ENCODE assay signal across 10 cellular contexts in the genomic region with DNA sequence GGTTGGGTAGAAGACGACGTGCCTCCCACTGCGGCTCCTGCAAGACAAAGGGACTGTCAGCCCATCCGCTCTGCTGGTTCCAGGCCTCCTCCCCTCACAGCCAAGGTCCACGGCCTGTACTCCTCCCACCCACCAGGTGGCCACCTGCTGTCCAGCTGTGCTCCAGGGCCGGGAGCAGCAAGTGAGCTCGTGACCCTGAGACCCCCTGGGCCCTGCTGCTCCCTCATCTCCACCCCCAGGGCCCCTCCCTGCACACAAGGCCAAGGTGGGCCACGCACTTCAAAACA. TPM values are rescaled to one million over a fixed set of nuclear protein-coding genes. Genes with fewer than 3 reads are reported as not detected.
A peak's percentile ranks its signal among the peaks of the same experiment; 100 is the strongest.
DNase-seq lines count a peak whose midpoint lies in the region; ATAC-seq and TF ChIP-seq lines count a peak whose summit lies in the region.
"Had no signal": no experiment of that assay in that cellular context is flagged by ENCODE, and none has a peak within 500 bp of the region (broad histone marks: within the 10 kb centered on the region; RNA-seq: fewer than 3 reads in every experiment).

No MANE protein-coding gene starts in this region.

- H3K27me3 Mint-ChIP-seq in GM23338 (ENCODE audit: insufficient read depth, low read depth, poor library complexity) (peaks cover 34% of the 10 kb centered on the region), WTC11 (ENCODE audit: low read depth) (no peaks in the 10 kb centered on the region; the same call in none of the 2 replicates)
- H3K27me3 Mint-ChIP-seq: naive B cell had no signal

- no peak overlapping the region for H3K4me3 ChIP-seq in GM23338

- peaks cover 10% of the 10 kb centered on the region for H4K20me1 ChIP-seq in GM23338 (replicated peaks; ENCODE audit: insufficient read depth)

- POLR2A ChIA-PET in WTC11 (lab: Charles Lee), result no interaction called here

- no peak overlapping the region for H3K4me3 Mint-ChIP-seq in GM23338
- H3K4me3 Mint-ChIP-seq in WTC11, result no peak overlapping the region
- H3K4me3 Mint-ChIP-seq: naive B cell had no signal

- no peaks in the 10 kb centered on the region for H3K27me3 ChIP-seq in GM23338 (ENCODE audit: insufficient read depth)

- CTCF ChIA-PET in WTC11 (lab: Charles Lee), result interaction anchor here (1.0 to 2.1 kb wide), 6 partner anchors 19 to 181 kb away, joined by 3 to 8 read pairs (median 4); no protein-coding TSS in a partner anchor

- H3K27ac Mint-ChIP-seq in GM23338 (no peak overlapping the region), WTC11 (no peak overlapping the region)
- H3K27ac Mint-ChIP-seq: naive B cell had no signal

- peaks cover 16% of the 10 kb centered on the region; the same call in 1 of the 2 replicates for H3F3A ChIP-seq in GM23338 (replicated peaks; ENCODE audit: low read depth)

- H3K79me2 ChIP-seq in GM23338 (replicated peaks; ENCODE audit: insufficient read depth), result no peaks in the 10 kb centered on the region

- DNase-seq in GM23338 (ENCODE audit: low spot score) (peak; percentile 60), WTC11 (ENCODE audit: low spot score) (peak; percentile 38), left kidney (ENCODE audit: low read depth, low spot score) (peak; percentile 92), NCI-H82 (lab: John Stamatoyannopoulos, UW) (no peak), DMS153 (lab: John Stamatoyannopoulos, UW) (no peak)
- DNase-seq: activated CD8-positive, alpha-beta memory T cell treated with anti-CD3 and anti-CD28 coated beads, Interleukin-2, amount 50 U/mL, for 4 hours; anterior cingulate cortex; Kasumi-1; naive B cell had no signal

- no peak overlapping the region for H2AFZ ChIP-seq in GM23338

- ATAC-seq in GM23338 (peak; percentile 57), WTC11 (peak; percentile 25), GM18909 (IDR thresholded peaks at IDR 0.05; ENCODE audit: poor library complexity, unreplicated experiment) (no peak)

- TF ChIP-seq CTCF in GM23338 (conservative IDR thresholded peaks at IDR 0.05; ENCODE audit: low read depth in 2 of 2) (peak in 1 of 2 experiments; percentile 42; a peak in 3 of 4 replicates), WTC11 (IDR thresholded peaks at IDR 0.05) (no peak)

- H3K27ac ChIP-seq in GM23338 (ENCODE audit: low read depth), result no peak overlapping the region

- no peaks in the 10 kb centered on the region; the same call in 1 of the 2 replicates for H3K4me1 ChIP-seq in GM23338 (ENCODE audit: insufficient read depth)

- H3K9me2 ChIP-seq in GM23338 (ENCODE audit: insufficient read depth), result no peaks in the 10 kb centered on the region

- H3K36me3 Mint-ChIP-seq in GM23338 (ENCODE audit: low read depth) (peaks cover 8% of the 10 kb centered on the region), WTC11 (peaks cover 9% of the 10 kb centered on the region)

- H3K4me1 Mint-ChIP-seq in GM23338, result peaks cover 4% of the 10 kb centered on the region; the same call in 2 of the 3 replicates
- H3K4me1 Mint-ChIP-seq in WTC11, result no peaks in the 10 kb centered on the region

- no peak overlapping the region for H3K4me2 ChIP-seq in GM23338

- H3K9me3 Mint-ChIP-seq in GM23338 (no peaks in the 10 kb centered on the region), WTC11 (no peaks in the 10 kb centered on the region)
- H3K9me3 Mint-ChIP-seq: naive B cell had no signal

- H3K36me3 ChIP-seq in GM23338 (ENCODE audit: insufficient read depth), result no peaks in the 10 kb centered on the region

TF ChIP-seq in GM23338, 12 proteins besides CTCF, POLR2A, EP300 and RAD21 (continues in another document):
- TF ChIP-seq, protein P1, sequence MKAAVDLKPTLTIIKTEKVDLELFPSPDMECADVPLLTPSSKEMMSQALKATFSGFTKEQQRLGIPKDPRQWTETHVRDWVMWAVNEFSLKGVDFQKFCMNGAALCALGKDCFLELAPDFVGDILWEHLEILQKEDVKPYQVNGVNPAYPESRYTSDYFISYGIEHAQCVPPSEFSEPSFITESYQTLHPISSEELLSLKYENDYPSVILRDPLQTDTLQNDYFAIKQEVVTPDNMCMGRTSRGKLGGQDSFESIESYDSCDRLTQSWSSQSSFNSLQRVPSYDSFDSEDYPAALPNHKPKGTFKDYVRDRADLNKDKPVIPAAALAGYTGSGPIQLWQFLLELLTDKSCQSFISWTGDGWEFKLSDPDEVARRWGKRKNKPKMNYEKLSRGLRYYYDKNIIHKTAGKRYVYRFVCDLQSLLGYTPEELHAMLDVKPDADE (IDR thresholded peaks at IDR 0.05), result no peak
- TF ChIP-seq, protein P2, sequence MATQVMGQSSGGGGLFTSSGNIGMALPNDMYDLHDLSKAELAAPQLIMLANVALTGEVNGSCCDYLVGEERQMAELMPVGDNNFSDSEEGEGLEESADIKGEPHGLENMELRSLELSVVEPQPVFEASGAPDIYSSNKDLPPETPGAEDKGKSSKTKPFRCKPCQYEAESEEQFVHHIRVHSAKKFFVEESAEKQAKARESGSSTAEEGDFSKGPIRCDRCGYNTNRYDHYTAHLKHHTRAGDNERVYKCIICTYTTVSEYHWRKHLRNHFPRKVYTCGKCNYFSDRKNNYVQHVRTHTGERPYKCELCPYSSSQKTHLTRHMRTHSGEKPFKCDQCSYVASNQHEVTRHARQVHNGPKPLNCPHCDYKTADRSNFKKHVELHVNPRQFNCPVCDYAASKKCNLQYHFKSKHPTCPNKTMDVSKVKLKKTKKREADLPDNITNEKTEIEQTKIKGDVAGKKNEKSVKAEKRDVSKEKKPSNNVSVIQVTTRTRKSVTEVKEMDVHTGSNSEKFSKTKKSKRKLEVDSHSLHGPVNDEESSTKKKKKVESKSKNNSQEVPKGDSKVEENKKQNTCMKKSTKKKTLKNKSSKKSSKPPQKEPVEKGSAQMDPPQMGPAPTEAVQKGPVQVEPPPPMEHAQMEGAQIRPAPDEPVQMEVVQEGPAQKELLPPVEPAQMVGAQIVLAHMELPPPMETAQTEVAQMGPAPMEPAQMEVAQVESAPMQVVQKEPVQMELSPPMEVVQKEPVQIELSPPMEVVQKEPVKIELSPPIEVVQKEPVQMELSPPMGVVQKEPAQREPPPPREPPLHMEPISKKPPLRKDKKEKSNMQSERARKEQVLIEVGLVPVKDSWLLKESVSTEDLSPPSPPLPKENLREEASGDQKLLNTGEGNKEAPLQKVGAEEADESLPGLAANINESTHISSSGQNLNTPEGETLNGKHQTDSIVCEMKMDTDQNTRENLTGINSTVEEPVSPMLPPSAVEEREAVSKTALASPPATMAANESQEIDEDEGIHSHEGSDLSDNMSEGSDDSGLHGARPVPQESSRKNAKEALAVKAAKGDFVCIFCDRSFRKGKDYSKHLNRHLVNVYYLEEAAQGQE (IDR thresholded peaks at IDR 0.05; ENCODE audit: unreplicated experiment), result no peak
- no peak for TF ChIP-seq POLR2AphosphoS5 (IDR thresholded peaks at IDR 0.05; ENCODE audit: low read depth)

TF ChIP-seq in WTC11, 78 proteins besides CTCF, POLR2A, EP300 and RAD21:
- TF ChIP-seq, protein P3, sequence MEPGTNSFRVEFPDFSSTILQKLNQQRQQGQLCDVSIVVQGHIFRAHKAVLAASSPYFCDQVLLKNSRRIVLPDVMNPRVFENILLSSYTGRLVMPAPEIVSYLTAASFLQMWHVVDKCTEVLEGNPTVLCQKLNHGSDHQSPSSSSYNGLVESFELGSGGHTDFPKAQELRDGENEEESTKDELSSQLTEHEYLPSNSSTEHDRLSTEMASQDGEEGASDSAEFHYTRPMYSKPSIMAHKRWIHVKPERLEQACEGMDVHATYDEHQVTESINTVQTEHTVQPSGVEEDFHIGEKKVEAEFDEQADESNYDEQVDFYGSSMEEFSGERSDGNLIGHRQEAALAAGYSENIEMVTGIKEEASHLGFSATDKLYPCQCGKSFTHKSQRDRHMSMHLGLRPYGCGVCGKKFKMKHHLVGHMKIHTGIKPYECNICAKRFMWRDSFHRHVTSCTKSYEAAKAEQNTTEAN (CRISPR knock-in tag; IDR thresholded peaks at IDR 0.05), result no peak
- TF ChIP-seq ZNF423 (CRISPR knock-in tag; IDR thresholded peaks at IDR 0.05), result peak; percentile 84

RNA-seq across cellular contexts. Expression of a gene that starts 27.4 kb away (rescaled TPM):
- 145 and 150 TPM in 2 replicates for total RNA-seq in GM23338 (2014; rRNA removed; shearing (Covaris generic))
- 76.8 and 88.4 TPM in 2 replicates for polyA plus RNA-seq in GM23338 (2016; fragmentation: Nextera tagmentation; extraction: Ambion mirVana)
- 92.8 to 95.2 TPM (median 94.3 TPM) in 3 replicates for total RNA-seq in WTC11 (2021)

RNA-seq across cellular contexts. Expression of a gene that starts 27.7 kb away (rescaled TPM):
- total RNA-seq in GM23338 (2014; rRNA removed; shearing (Covaris generic)), result 32.2 and 34.0 TPM in 2 replicates
- polyA plus RNA-seq in GM23338 (2016; fragmentation: Nextera tagmentation; extraction: Ambion mirVana), result 369 TPM in 2 replicates
- 138 to 152 TPM (median 144 TPM) in 3 replicates for total RNA-seq in WTC11 (2021)

RNA-seq across cellular contexts. Expression of a gene that starts 37.3 kb away (rescaled TPM):
- 109 and 119 TPM in 2 replicates for total RNA-seq in GM23338 (2014; rRNA removed; shearing (Covaris generic))
- 62.9 and 64.4 TPM in 2 replicates for polyA plus RNA-seq in GM23338 (2016; fragmentation: Nextera tagmentation; extraction: Ambion mirVana)
- total RNA-seq in WTC11 (2021), result 115 to 127 TPM (median 116 TPM) in 3 replicates

RNA-seq across cellular contexts. Expression of a gene that starts 40.5 kb away (rescaled TPM):
- total RNA-seq in GM23338 (2014; rRNA removed; shearing (Covaris generic)), result 51.2 and 67.3 TPM in 2 replicates
- polyA plus RNA-seq in GM23338 (2016; fragmentation: Nextera tagmentation; extraction: Ambion mirVana), result 54.1 and 55.4 TPM in 2 replicates
- 92.8 to 99.6 TPM (median 94.2 TPM) in 3 replicates for total RNA-seq in WTC11 (2021)

RNA-seq across cellular contexts. Expression of a gene that starts 42.4 kb away (rescaled TPM):
- total RNA-seq in GM23338 (2014; rRNA removed; shearing (Covaris generic)), result 58.0 and 64.1 TPM in 2 replicates
- 55.9 and 59.4 TPM in 2 replicates for polyA plus RNA-seq in GM23338 (2016; fragmentation: Nextera tagmentation; extraction: Ambion mirVana)
- total RNA-seq in WTC11 (2021), result 46.5 to 58.6 TPM (median 55.9 TPM) in 3 replicates

Comparison
In these comparisons a context has a peak if more than half of its experiments do, and no peak if none do; other contexts are left out.
1. DNase-seq: peak in GM23338 (single experiment), WTC11 (single experiment) and left kidney (single experiment); none in NCI-H82 (single experiment) and DMS153 (single experiment).